In the genomic region with DNA sequence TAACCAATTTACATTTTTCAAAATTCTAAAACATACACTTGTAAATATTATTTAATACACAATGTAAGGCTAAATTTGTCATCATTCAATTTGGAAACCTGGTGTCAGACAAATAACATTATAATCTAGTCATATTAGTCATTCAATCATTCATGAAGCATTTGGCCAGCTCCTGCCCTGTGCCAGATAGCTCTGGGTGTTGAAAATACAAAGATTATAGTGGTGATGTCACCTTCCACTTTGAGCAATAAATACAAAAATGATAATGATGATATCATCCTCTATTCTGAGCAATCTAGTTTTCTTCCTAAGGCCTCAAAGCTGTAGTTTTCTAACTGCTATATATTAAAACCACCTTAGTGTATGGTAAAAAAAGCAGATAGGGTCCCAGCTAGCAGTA, we compare ENCODE assay signal across 11 cellular contexts. TPM values are rescaled to one million over a fixed set of nuclear protein-coding genes. Genes with fewer than 3 reads are reported as not detected.
DNase-seq lines count a peak whose midpoint lies in the region; ATAC-seq, FAIRE-seq and TF ChIP-seq lines count a peak whose summit lies in the region.
"Had no signal": no experiment of that assay in that cellular context is flagged by ENCODE, and none has a peak within 500 bp of the region (broad histone marks: within the 10 kb centered on the region; RNA-seq: fewer than 3 reads in every experiment).

No MANE protein-coding gene starts in this region.

- no peak for TF ChIP-seq EP300 in A549 (IDR thresholded peaks at IDR 0.05)

- peak overlapping the region; percentile 23; the same call in 2 of the 3 replicates for H3K4me2 ChIP-seq in A549

- no peaks in the 10 kb centered on the region for H3K27me3 Mint-ChIP-seq in activated naive CD8-positive, alpha-beta T cell treated with anti-CD3 and anti-CD28 coated beads, Interleukin-2, amount 50 U/mL, for 24 hours

- peaks cover 15% of the 10 kb centered on the region for H3K36me3 Mint-ChIP-seq in activated naive CD8-positive, alpha-beta T cell treated with anti-CD3 and anti-CD28 coated beads, Interleukin-2, amount 50 U/mL, for 24 hours (ENCODE audit: low read depth)

- peak overlapping the region; percentile 52 for H3K27ac Mint-ChIP-seq in activated naive CD8-positive, alpha-beta T cell treated with anti-CD3 and anti-CD28 coated beads, Interleukin-2, amount 50 U/mL, for 24 hours
- H3K27ac Mint-ChIP-seq: nephron had no signal

- POLR2A ChIA-PET in A549 (lab: Yijun Ruan, JAX), result interaction anchor here (0.7 kb wide), 1 partner anchor 178 kb away, joined by 3 read pairs; the partner anchor contains the start of gene SLC30A6

- H3K4me1 Mint-ChIP-seq in activated naive CD8-positive, alpha-beta T cell treated with anti-CD3 and anti-CD28 coated beads, Interleukin-2, amount 50 U/mL, for 24 hours, result peaks cover 40% of the 10 kb centered on the region

- FAIRE-seq in A549 (lab: Jason Lieb, UNC), result no peak

- CTCF ChIA-PET in A549 (lab: Yijun Ruan, JAX), result no interaction called here

- DNase-seq in A549 (ENCODE audit: low read depth in 1 of 2, low spot score in 1 of 2) (peak in 1 of 2 experiments; percentile 33), EH (ENCODE audit: low read depth) (peak; percentile 71), foreskin keratinocyte (peak; percentile 59 to 79), NCI-H524 (lab: John Stamatoyannopoulos, UW) (no peak), foreskin melanocyte (no peak)
- DNase-seq in activated naive CD8-positive, alpha-beta T cell treated with anti-CD3 and anti-CD28 coated beads, Interleukin-2, amount 50 U/mL, for 24 hours, result no peak
- DNase-seq: activated CD4-positive, alpha-beta T cell treated with anti-CD3 and anti-CD28 coated beads, Interleukin-2, amount 50 U/mL, for 1 hour; central memory CD4-positive, alpha-beta T cell had no signal

- no peaks in the 10 kb centered on the region for H3K9me3 ChIP-seq in A549

- TF ChIP-seq CTCF in A549 (IDR thresholded peaks at IDR 0.05) (no peak), foreskin keratinocyte (conservative IDR thresholded peaks at IDR 0.05) (no peak)

- no peak overlapping the region for H3K4me3 ChIP-seq in A549

- no peaks in the 10 kb centered on the region for H3K9me3 Mint-ChIP-seq in activated naive CD8-positive, alpha-beta T cell treated with anti-CD3 and anti-CD28 coated beads, Interleukin-2, amount 50 U/mL, for 24 hours
- H3K9me3 Mint-ChIP-seq: nephron had no signal

- H3K27ac ChIP-seq in A549 (no peak overlapping the region), foreskin keratinocyte (no peak overlapping the region)

- H3K4me1 ChIP-seq in A549 (peaks cover 42% of the 10 kb centered on the region), foreskin keratinocyte (peaks cover 11% of the 10 kb centered on the region)

- no peak for TF ChIP-seq POLR2A in A549 (IDR thresholded peaks at IDR 0.05; ENCODE audit: low read length)

- H3K4me3 Mint-ChIP-seq in activated naive CD8-positive, alpha-beta T cell treated with anti-CD3 and anti-CD28 coated beads, Interleukin-2, amount 50 U/mL, for 24 hours, result no peak overlapping the region
- H3K4me3 Mint-ChIP-seq: nephron had no signal

- ATAC-seq in A549, result peak; percentile 75 to 79
- ATAC-seq in activated naive CD8-positive, alpha-beta T cell treated with anti-CD3 and anti-CD28 coated beads, Interleukin-2, amount 50 U/mL, for 24 hours, result peak; percentile 57
- peak; percentile 96 for ATAC-seq in foreskin keratinocyte
- no peak for ATAC-seq in GM21737 (IDR thresholded peaks at IDR 0.05; ENCODE audit: unreplicated experiment)
- no peak for ATAC-seq in GM19455 (IDR thresholded peaks at IDR 0.05; ENCODE audit: unreplicated experiment)

- no peak for TF ChIP-seq RAD21 in A549 (conservative IDR thresholded peaks at IDR 0.05 in 1 of 2, IDR thresholded peaks at IDR 0.05 in 1 of 2)

- no peaks in the 10 kb centered on the region for H3K27me3 ChIP-seq in foreskin keratinocyte

TF ChIP-seq in A549, 52 proteins besides CTCF, POLR2A, EP300 and RAD21:
- TF ChIP-seq, protein P1, sequence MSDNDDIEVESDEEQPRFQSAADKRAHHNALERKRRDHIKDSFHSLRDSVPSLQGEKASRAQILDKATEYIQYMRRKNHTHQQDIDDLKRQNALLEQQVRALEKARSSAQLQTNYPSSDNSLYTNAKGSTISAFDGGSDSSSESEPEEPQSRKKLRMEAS (IDR thresholded peaks at IDR 0.05), result no peak
- TF ChIP-seq ZFP36 (IDR thresholded peaks at IDR 0.05; ENCODE audit: borderline replicate concordance, partially characterized antibody) (no peak), NPAS2 (CRISPR knock-in tag; IDR thresholded peaks at IDR 0.05; ENCODE audit: borderline replicate concordance) (no peak), FOSL2 (IDR thresholded peaks at IDR 0.05) (no peak), FOSL2 (CRISPR knock-in tag; IDR thresholded peaks at IDR 0.05) (peak; percentile 62), HMGXB4 (CRISPR knock-in tag; IDR thresholded peaks at IDR 0.05; ENCODE audit: borderline replicate concordance) (no peak)

RNA-seq across cellular contexts. Expression of gene MEMO1, which starts 23.4 kb away (rescaled TPM):
- polyA plus RNA-seq in A549 (2011; rRNA removed) (72.9 and 87.0 TPM in 2 replicates), A549 (2017; fragmentation: RNase III; extraction: RNeasy Plus Mini Kit Qiagen cat#74134 plus additional on column Dnase treatment) (77.3 to 91.6 TPM (median 80.2 TPM) in 3 replicates), foreskin keratinocyte (56.1 and 63.1 TPM in 2 replicates)
- 67.5 and 84.5 TPM in 2 replicates for polyA plus RNA-seq in A549 (2012; cell fraction: cytosol; rRNA removed)
- 39.3 and 39.5 TPM in 2 replicates for polyA plus RNA-seq in A549 (2012; cell fraction: nucleus; rRNA removed)
- 44.7 and 54.5 TPM in 2 replicates for polyA minus RNA-seq in A549 (2011; rRNA and poly(A)+ RNA removed)
- total RNA-seq in foreskin keratinocyte, result 75.4 and 79.2 TPM in 2 replicates

RNA-seq across cellular contexts. Expression of gene DPY30, which starts 52.2 kb away (rescaled TPM):
- 176 and 239 TPM in 2 replicates for polyA plus RNA-seq in A549 (2011; rRNA removed)
- 108 and 161 TPM in 2 replicates for polyA plus RNA-seq in A549 (2012; cell fraction: cytosol; rRNA removed)
- 33.7 and 52.3 TPM in 2 replicates for polyA plus RNA-seq in A549 (2012; cell fraction: nucleus; rRNA removed)
- 142 to 155 TPM (median 153 TPM) in 3 replicates for polyA plus RNA-seq in A549 (2017; fragmentation: RNase III; extraction: RNeasy Plus Mini Kit Qiagen cat#74134 plus additional on column Dnase treatment)
- 17.8 and 23.9 TPM in 2 replicates for polyA minus RNA-seq in A549 (2011; rRNA and poly(A)+ RNA removed)
- total RNA-seq in foreskin keratinocyte, result 84.8 and 93.8 TPM in 2 replicates
- 134 and 141 TPM in 2 replicates for polyA plus RNA-seq in foreskin keratinocyte

Comparison
In these comparisons a context has a peak if more than half of its experiments do, and no peak if none do; other contexts are left out.
1. ATAC-seq: peak in A549 (2 of 2), activated naive CD8-positive, alpha-beta T cell treated with anti-CD3 and anti-CD28 coated beads, Interleukin-2, amount 50 U/mL, for 24 hours (single experiment) and foreskin keratinocyte (single experiment); none in GM21737 (single experiment) and GM19455 (single experiment).
2. DNase-seq: peak in EH (single experiment) and foreskin keratinocyte (2 of 2); none in activated naive CD8-positive, alpha-beta T cell treated with anti-CD3 and anti-CD28 coated beads, Interleukin-2, amount 50 U/mL, for 24 hours (single experiment), NCI-H524 (0 of 2) and foreskin melanocyte (single experiment).